In the genomic region with DNA sequence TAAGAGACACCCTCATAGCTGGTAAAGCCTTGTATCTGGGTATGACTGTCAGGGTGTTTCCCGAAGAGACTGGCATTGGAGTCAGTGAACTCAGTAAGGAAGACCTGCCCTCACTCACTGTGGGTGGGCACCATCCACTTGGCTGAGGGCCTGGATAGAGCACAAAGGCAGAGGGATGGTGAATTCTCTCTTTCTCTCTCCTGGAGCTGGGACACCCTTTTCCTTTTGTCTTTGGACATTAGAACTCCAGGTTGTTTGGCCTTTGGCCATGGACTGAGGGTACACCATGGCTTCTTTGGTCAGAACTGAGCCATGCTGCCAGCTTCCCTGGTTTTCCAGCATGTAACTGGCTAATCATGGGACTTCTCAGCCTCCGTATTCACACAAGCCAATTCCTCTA, we compare ENCODE assay signal across 30 cellular contexts. TPM values are rescaled to one million over a fixed set of nuclear protein-coding genes. Genes with fewer than 3 reads are reported as not detected.
"Had no signal": no experiment of that assay in that cellular context is flagged by ENCODE, and none has a peak within 500 bp of the region (broad histone marks: within the 10 kb centered on the region; RNA-seq: fewer than 3 reads in every experiment).

No MANE protein-coding gene starts in this region.

- H3K27me3 Mint-ChIP-seq: activated CD8-positive, alpha-beta T cell treated with anti-CD3 and anti-CD28 coated beads for 36 hours; activated naive CD4-positive, alpha-beta T cell treated with anti-CD3 and anti-CD28 coated beads, Interleukin-2, amount 50 U/mL, for 24 hours; central memory CD8-positive, alpha-beta T cell had no signal

- H3K27me3 ChIP-seq: ascending aorta, cardiac muscle cell had no signal

- H3K4me1 ChIP-seq: ascending aorta, SJCRH30 had no signal

- H3K27ac ChIP-seq: ascending aorta, cardiac muscle cell, KMS-11, SJCRH30, SK-N-MC had no signal

- DNase-seq: activated CD4-positive, alpha-beta T cell treated with anti-CD3 and anti-CD28 coated beads, Interleukin-2, amount 10 ng/mL, durations not matched to agents 24 days and 14 days; activated CD4-positive, alpha-beta T cell treated with anti-CD3 and anti-CD28 coated beads, Interleukin-2, amount 50 U/mL, for 4 hours; activated CD8-positive, alpha-beta T cell treated with anti-CD3 and anti-CD28 coated beads for 36 hours; activated gamma-delta T cell; activated naive CD4-positive, alpha-beta T cell treated with Interleukin-2 at 50 U/mL for 16 hours; activated naive CD8-positive, alpha-beta T cell treated with anti-CD3 and anti-CD28 coated beads, Interleukin-2, amount 10 ng/mL, durations not matched to agents 7 days and 5 days; activated T-cell treated with anti-CD3 and anti-CD28 coated beads, Interleukin-2, amount 50 U/mL, for 1 hour; activated T-cell treated with anti-CD3 and anti-CD28 coated beads, Interleukin-2, amount 50 U/mL, for 72 hours; MM.1S; MV-4-11; NCI-H1092; NCI-H146; NCI-H187; NCI-H2081; NCI-H2171 treated with DMSO at 0.1 percent for 48 hours; NCI-H226; NCI-H446 treated with DMSO at 0.1 percent for 48 hours; NCI-H524; SHP77; SJCRH30; T1000 had no signal

- H3K27ac Mint-ChIP-seq: activated CD4-positive, alpha-beta T cell treated with anti-CD3 and anti-CD28 coated beads, Interleukin-2, amount 10 ng/mL, durations not matched to agents 24 days and 14 days; activated CD8-positive, alpha-beta T cell treated with anti-CD3 and anti-CD28 coated beads for 36 hours; activated naive CD4-positive, alpha-beta T cell treated with anti-CD3 and anti-CD28 coated beads, Interleukin-2, amount 50 U/mL, for 24 hours; activated naive CD8-positive, alpha-beta T cell treated with anti-CD3 and anti-CD28 coated beads, Interleukin-2, amount 10 ng/mL, durations not matched to agents 7 days and 5 days; activated T-cell treated with anti-CD3 and anti-CD28 coated beads, Interleukin-2, amount 50 U/mL, for 72 hours; activated T-helper 2 cell treated with anti-CD3 and anti-CD28 coated beads, Interferon-gamma antibody, Interleukin-2, Interleukin-4, amounts not matched to agents 10 μg/mL and 5 μg/mL and 100 μg/mL, durations not matched to agents 14 hours and 24 hours and 36 hours had no signal

- H3K4me3 Mint-ChIP-seq: activated CD4-positive, alpha-beta T cell treated with anti-CD3 and anti-CD28 coated beads, Interleukin-2, amount 10 ng/mL, durations not matched to agents 24 days and 14 days; activated CD8-positive, alpha-beta T cell treated with anti-CD3 and anti-CD28 coated beads for 36 hours; activated naive CD4-positive, alpha-beta T cell treated with anti-CD3 and anti-CD28 coated beads, Interleukin-2, amount 50 U/mL, for 24 hours; activated naive CD8-positive, alpha-beta T cell treated with anti-CD3 and anti-CD28 coated beads, Interleukin-2, amount 10 ng/mL, durations not matched to agents 7 days and 5 days; activated T-cell treated with anti-CD3 and anti-CD28 coated beads, Interleukin-2, amount 50 U/mL, for 72 hours; central memory CD8-positive, alpha-beta T cell had no signal

- H3K4me2 ChIP-seq: KMS-11 had no signal

- ATAC-seq: activated CD8-positive, alpha-beta T cell treated with anti-CD3 and anti-CD28 coated beads for 36 hours; activated T-cell treated with anti-CD3 and anti-CD28 coated beads, Interleukin-2, amount 50 U/mL, for 72 hours; Panc1 had no signal

- H3K9me3 ChIP-seq: ascending aorta, SJCRH30 had no signal

- H3K36me3 Mint-ChIP-seq: activated naive CD4-positive, alpha-beta T cell treated with anti-CD3 and anti-CD28 coated beads, Interleukin-2, amount 50 U/mL, for 24 hours had no signal

- H3K9ac ChIP-seq: KMS-11 had no signal

- H3K36me3 ChIP-seq: ascending aorta, cardiac muscle cell, SJCRH30 had no signal

- H3K9me3 Mint-ChIP-seq: activated CD4-positive, alpha-beta T cell treated with anti-CD3 and anti-CD28 coated beads, Interleukin-2, amount 10 ng/mL, durations not matched to agents 24 days and 14 days; activated CD8-positive, alpha-beta T cell treated with anti-CD3 and anti-CD28 coated beads for 36 hours; activated naive CD4-positive, alpha-beta T cell treated with anti-CD3 and anti-CD28 coated beads, Interleukin-2, amount 50 U/mL, for 24 hours; activated naive CD8-positive, alpha-beta T cell treated with anti-CD3 and anti-CD28 coated beads, Interleukin-2, amount 10 ng/mL, durations not matched to agents 7 days and 5 days; activated T-cell treated with anti-CD3 and anti-CD28 coated beads, Interleukin-2, amount 50 U/mL, for 72 hours; activated T-helper 2 cell treated with anti-CD3 and anti-CD28 coated beads, Interferon-gamma antibody, Interleukin-2, Interleukin-4, amounts not matched to agents 10 μg/mL and 5 μg/mL and 100 μg/mL, durations not matched to agents 14 hours and 24 hours and 36 hours; central memory CD8-positive, alpha-beta T cell had no signal

- H3K4me3 ChIP-seq: ascending aorta, cardiac muscle cell, SJCRH30, SK-N-MC had no signal

RNA-seq across cellular contexts. Expression of gene CEACAM1, which starts 4.6 kb away (rescaled TPM):
- total RNA-seq: ascending aorta, cardiac muscle cell, LHCN-M2, SJCRH30 had no signal
- polyA plus RNA-seq: cardiac muscle cell had no signal
